ENCODE assay signal across 8 cellular contexts in the genomic region with DNA sequence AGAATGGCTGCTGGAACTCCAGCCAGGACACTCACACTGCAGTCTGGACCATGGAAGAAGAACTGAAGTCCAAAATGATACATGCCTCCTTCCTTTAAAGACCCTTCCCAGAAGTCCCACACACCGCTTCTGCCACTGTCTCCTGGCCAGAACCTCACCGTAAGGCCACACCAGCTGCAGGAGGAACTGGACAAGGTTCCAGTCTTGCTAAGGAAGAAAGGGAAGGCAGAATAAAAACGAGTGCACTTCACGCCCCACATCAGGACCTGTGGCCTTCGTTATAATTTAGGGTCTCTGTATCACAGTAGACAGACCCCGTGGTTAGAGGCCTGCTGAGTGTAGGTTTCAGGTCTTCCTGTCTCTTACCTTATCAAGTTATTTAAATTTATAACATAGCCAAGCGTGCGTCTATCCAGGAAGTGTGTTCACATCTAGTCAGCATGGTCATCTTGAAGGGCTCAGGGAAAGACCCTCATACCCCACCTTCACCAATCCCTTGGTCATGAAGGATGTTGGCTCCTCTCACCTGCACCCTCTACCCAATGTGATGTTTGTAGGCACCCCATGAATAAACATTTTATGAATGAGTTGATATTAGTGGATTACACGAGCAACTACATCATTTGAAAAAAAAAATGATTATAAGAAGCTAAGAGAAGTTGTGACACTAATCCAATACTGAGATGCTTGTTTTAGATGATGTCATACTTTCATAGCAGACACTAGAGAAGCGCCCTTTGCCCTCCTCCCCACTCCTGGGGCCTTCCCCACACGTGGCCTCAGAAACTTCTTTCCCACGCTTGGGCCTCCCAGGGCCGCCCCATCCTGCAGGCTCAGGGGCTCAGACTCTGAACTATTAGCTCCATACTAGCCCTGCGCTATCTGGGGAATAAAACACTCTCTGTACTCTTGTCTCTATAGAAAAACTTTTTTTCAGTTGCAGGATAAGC.
A peak's percentile ranks its signal among the peaks of the same experiment; 100 is the strongest.
DNase-seq lines count a peak whose midpoint lies in the region; ATAC-seq and TF ChIP-seq lines count a peak whose summit lies in the region.

No MANE protein-coding gene starts in this region.

- peak; percentile 2 for TF ChIP-seq CTCF in GM13976 (IDR thresholded peaks at IDR 0.05; ENCODE audit: borderline replicate concordance, control extremely low read depth, extremely low read depth, insufficient read depth, missing control alignments)
- no peak for TF ChIP-seq CTCF in right atrium auricular region (IDR thresholded peaks at IDR 0.05)

- no peak overlapping the region for H3K4me3 ChIP-seq in right atrium auricular region

- in situ Hi-C loops in GM13976 (cut with MboI; ENCODE audit: low sequenced_read_pairs, unreplicated experiment): loop anchor here (5.0 to 25.0 kb wide), 3 partner anchors 44 to 581 kb away; a partner anchor contains a TSS

- H3K27me3 ChIP-seq in right atrium auricular region: no peaks in the 10 kb centered on the region

- H3K4me1 ChIP-seq in right atrium auricular region: peaks cover 0 to 43% of the 10 kb centered on the region in 2 donors

- peak overlapping the region in 1 of 2 donors; percentile 79 for H3K27ac ChIP-seq in right atrium auricular region

- peak; percentile 43 for ATAC-seq in GM21515 (IDR thresholded peaks at IDR 0.05; ENCODE audit: unreplicated experiment)
- peak; percentile 40 for ATAC-seq in HG03575 (IDR thresholded peaks at IDR 0.05; ENCODE audit: extremely low read depth, insufficient number of reproducible peaks, low FRiP score, unreplicated experiment)
- peak; percentile 45 for ATAC-seq in left colon

- no peaks in the 10 kb centered on the region for H3K36me3 ChIP-seq in right atrium auricular region

- intact Hi-C loops in left colon (cut with DNase I, micrococcal nuclease): no loop called here
- intact Hi-C loops in posterior cingulate gyrus (cut with DNase I): no loop called here

- H3K9me3 ChIP-seq in right atrium auricular region: no peaks in the 10 kb centered on the region

- DNase-seq in GM13976 (ENCODE audit: low spot score) (peak; percentile 82), left colon (no peak), right atrium auricular region (ENCODE audit: low spot score) (no peak), NCI-H1436 treated with DMSO at 0.1 percent for 48 hours (lab: John Stamatoyannopoulos, UW) (no peak), posterior cingulate gyrus (no peak), SHP77 (lab: John Stamatoyannopoulos, UW) (no peak)
